5 cellular contexts compared by ENCODE assay signal in the genomic region with DNA sequence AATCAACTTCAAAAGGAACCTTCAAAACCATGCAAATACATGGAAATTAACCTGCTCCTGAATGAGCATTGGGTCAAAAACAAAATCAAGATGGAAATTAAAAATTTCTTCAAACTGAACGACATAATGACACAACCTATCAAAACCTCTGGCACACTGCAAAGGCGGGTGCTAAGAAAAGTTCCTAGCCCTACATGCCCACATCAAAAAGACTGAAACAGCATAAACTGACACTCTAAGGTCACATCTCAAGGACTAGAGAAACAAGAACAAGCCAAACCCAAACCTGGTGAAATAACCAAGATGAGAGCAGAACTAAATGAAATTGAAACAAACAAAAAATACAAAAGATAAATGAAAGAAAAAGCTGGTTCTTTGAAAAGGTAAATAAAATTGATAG.
A peak's percentile ranks its signal among the peaks of the same experiment; 100 is the strongest.
DNase-seq lines count a peak whose midpoint lies in the region; ATAC-seq, FAIRE-seq and TF ChIP-seq lines count a peak whose summit lies in the region.
"Not testable (repeated sequence)": the region's sequence is repeated elsewhere in the genome, so short reads cannot be mapped to it uniquely, and the experiment has no call there.

No MANE protein-coding gene starts in this region.

- not testable (repeated sequence) for H3K9me2 ChIP-seq in MM.1S (replicated peaks; ENCODE audit: insufficient read depth, low read length)

- not testable (repeated sequence) for H3K27me3 ChIP-seq in KMS-11 (ENCODE audit: insufficient read depth, low read depth); MM.1S (replicated peaks; ENCODE audit: insufficient read depth, low read length); GM12878 (replicated peaks in 1 of 2; ENCODE audit: control insufficient read depth in 2 of 2, insufficient read depth in 2 of 2, low read length in 1 of 2)

- not testable (repeated sequence) for H3K36me3 Mint-ChIP-seq in activated naive CD8-positive, alpha-beta T cell treated with anti-CD3 and anti-CD28 coated beads for 36 hours

- POLR2A ChIA-PET in GM12878 (lab: Charles Lee): not testable (repeated sequence)

- H3K27ac Mint-ChIP-seq in activated naive CD8-positive, alpha-beta T cell treated with anti-CD3 and anti-CD28 coated beads for 36 hours: not testable (repeated sequence)

- H3K27me3 Mint-ChIP-seq in activated naive CD8-positive, alpha-beta T cell treated with anti-CD3 and anti-CD28 coated beads for 36 hours: peaks cover 62% of the 10 kb centered on the region

- TF ChIP-seq CTCF in GM12865 (IDR thresholded peaks at IDR 0.05; ENCODE audit: insufficient read depth, low read depth, low read length, missing control alignments); KMS-11 (conservative IDR thresholded peaks at IDR 0.05; ENCODE audit: low read depth, low read length); MM.1S (IDR thresholded peaks at IDR 0.05; ENCODE audit: low read length); GM12878 (IDR thresholded peaks at IDR 0.05 in 2 of 3, conservative IDR thresholded peaks at IDR 0.05 in 1 of 3; ENCODE audit: control insufficient read depth in 2 of 3, extremely low read depth in 1 of 3, insufficient read depth in 1 of 3, low read depth in 3 of 3, low read length in 3 of 3): not testable (repeated sequence)

- intact Hi-C loops in GM12878 (cut with micrococcal nuclease; ENCODE audit: unreplicated experiment): not testable (repeated sequence)

- peak overlapping the region; percentile 46 for H3K4me2 ChIP-seq in KMS-11
- H3K4me2 ChIP-seq in MM.1S (ENCODE audit: low read depth, low read length); GM12878 (ENCODE audit: control insufficient read depth, insufficient read depth): not testable (repeated sequence)

- H4K20me1 ChIP-seq in KMS-11 (ENCODE audit: insufficient read depth); MM.1S (ENCODE audit: insufficient read depth, low read length); GM12878 (ENCODE audit: control insufficient read depth, insufficient read depth): not testable (repeated sequence)

- SMC1A ChIA-PET in GM12878 (lab: Charles Lee; ENCODE audit: uncharacterized antibody, unreplicated experiment): interaction anchor here (1.4 kb wide), 1 partner anchor 12 kb away, joined by 5 read pairs; no protein-coding TSS in a partner anchor

- FAIRE-seq in GM12878 (lab: Jason Lieb, UNC): not testable (repeated sequence)

- H3K36me3 ChIP-seq in KMS-11 (ENCODE audit: insufficient read depth); MM.1S (replicated peaks; ENCODE audit: insufficient read depth, low read length); GM12878 (ENCODE audit: control insufficient read depth in 2 of 2, insufficient read depth in 2 of 2, low read length in 1 of 2): not testable (repeated sequence)

- WGBS in GM12878 (ENCODE audit: insufficient coverage, insufficient replicate concordance, low lambda C conversion rate, missing lambda C conversion rate): 61% methylated on average over 2 of the region's 2 CpGs

- TF ChIP-seq RAD21 in GM12878 (IDR thresholded peaks at IDR 0.05; ENCODE audit: insufficient read depth, low read depth, low read length): not testable (repeated sequence)

- H3K4me1 Mint-ChIP-seq in activated naive CD8-positive, alpha-beta T cell treated with anti-CD3 and anti-CD28 coated beads for 36 hours: not testable (repeated sequence)

- H3K79me2 ChIP-seq in KMS-11 (ENCODE audit: insufficient read depth, low read depth); MM.1S (ENCODE audit: low read length); GM12878 (ENCODE audit: control insufficient read depth, insufficient read depth, low read length): not testable (repeated sequence)

- not testable (repeated sequence) for H2AFZ ChIP-seq in KMS-11 (ENCODE audit: low read depth); MM.1S (ENCODE audit: low read length); GM12878 (ENCODE audit: control insufficient read depth, low read depth, low read length)

- DNase-seq in GM12865 (ENCODE audit: low read depth) (peak; percentile 14), MM.1S (peak; percentile 73)
- DNase-seq in activated naive CD8-positive, alpha-beta T cell treated with anti-CD3 and anti-CD28 coated beads for 36 hours: peak; percentile 11
- not testable (repeated sequence) for DNase-seq in GM12878 (ENCODE audit: low read depth, low spot score)

- TF ChIP-seq POLR2A in GM12878 (IDR thresholded peaks at IDR 0.05; ENCODE audit: low read depth, low read length): not testable (repeated sequence)

- H3K27ac ChIP-seq in KMS-11: peak overlapping the region; percentile 25; the same call in 1 of the 2 replicates
- H3K27ac ChIP-seq in MM.1S (ENCODE audit: low read length); GM12878 (ENCODE audit: control insufficient read depth, insufficient read depth): not testable (repeated sequence)

- not testable (repeated sequence) for BruUV-seq in GM12878 (replicated peaks; lab: Mats Ljungman, UMichigan)

- TF ChIP-seq EP300 in GM12878 (IDR thresholded peaks at IDR 0.05; ENCODE audit: borderline replicate concordance in 1 of 2, control insufficient read depth in 1 of 2, low read depth in 2 of 2, low read length in 2 of 2): not testable (repeated sequence)

- in situ Hi-C loops in GM12878 (cut with MboI): not testable (repeated sequence)

- CTCF ChIA-PET in GM12878 (lab: Yijun Ruan, JAX): not testable (repeated sequence)

- RAD21 ChIA-PET in GM12878 (lab: Charles Lee; ENCODE audit: unreplicated experiment): not testable (repeated sequence)

- peaks cover 18% of the 10 kb centered on the region for H3K4me1 ChIP-seq in KMS-11 (ENCODE audit: low read depth, poor library complexity, severe bottlenecking)
- not testable (repeated sequence) for H3K4me1 ChIP-seq in MM.1S (ENCODE audit: low read length); GM12878 (ENCODE audit: control insufficient read depth, insufficient read depth, low read length)

- not testable (repeated sequence) for H3K9ac ChIP-seq in KMS-11; MM.1S (ENCODE audit: low read length); GM12878 (ENCODE audit: control insufficient read depth, insufficient read depth, low read length)

- ATAC-seq in GM12878: not testable (repeated sequence)

- not testable (repeated sequence) for H3F3A ChIP-seq in MM.1S (ENCODE audit: insufficient read depth, low read length)

- not testable (repeated sequence) for H3K4me3 Mint-ChIP-seq in activated naive CD8-positive, alpha-beta T cell treated with anti-CD3 and anti-CD28 coated beads for 36 hours

- not testable (repeated sequence) for H3K4me3 ChIP-seq in GM12865 (ENCODE audit: low read depth, low read length); KMS-11 (IDR thresholded peaks at IDR 0.05; ENCODE audit: insufficient read depth, low read depth, low read length); MM.1S (ENCODE audit: low read length); GM12878

- not testable (repeated sequence) for H3K9me3 ChIP-seq in MM.1S (replicated peaks; ENCODE audit: insufficient read depth, low read length); GM12878 (replicated peaks; ENCODE audit: control insufficient read depth, insufficient read depth, low read length)

- not testable (repeated sequence) for H3K9me3 Mint-ChIP-seq in activated naive CD8-positive, alpha-beta T cell treated with anti-CD3 and anti-CD28 coated beads for 36 hours

TF ChIP-seq in GM12878, 131 proteins besides CTCF, POLR2A, EP300 and RAD21:
- TF ChIP-seq RUNX3 (IDR thresholded peaks at IDR 0.05; ENCODE audit: low read length): 0 out of 2 replicates have a peak, but pooled peaks have one; percentile 7
TF ChIP-seq in GM12878: peak in this region for 1; not testable (repeated sequence) for 130.
